In genomic region chr12:26054383-26054782, GRCh38 we compare ENCODE assay signal across 26 cellular contexts.
"Had no signal": no experiment of that assay in that cellular context is flagged by ENCODE, and none has a peak within 500 bp of the region (broad histone marks: within the 10 kb centered on the region; RNA-seq: fewer than 3 reads in every experiment).

No MANE protein-coding gene starts in this region.

- H3K36me3 Mint-ChIP-seq: activated naive CD8-positive, alpha-beta T cell had no signal

- ATAC-seq: activated T-helper 17 cell treated with anti-CD3 and anti-CD28 coated beads, Interleukin-2, amount 50 U/mL, for 72 hours had no signal

- H3K27ac Mint-ChIP-seq: activated B cell treated with CpG ODN at 0.5 μM for 24 hours; activated CD4-positive, alpha-beta memory T cell treated with anti-CD3 and anti-CD28 coated beads, Interleukin-2, amount 10 ng/mL, durations not matched to agents 7 days and 5 days; activated CD4-positive, alpha-beta T cell treated with anti-CD3 and anti-CD28 coated beads, Interleukin-2, amount 10 ng/mL, durations not matched to agents 7 days and 5 days; activated naive CD4-positive, alpha-beta T cell treated with anti-CD3 and anti-CD28 coated beads for 36 hours; activated naive CD8-positive, alpha-beta T cell; activated T-helper 17 cell treated with anti-CD3 and anti-CD28 coated beads, Interleukin-2, amount 50 U/mL, for 72 hours; T-helper 1 cell treated with Interleukin-12 subunit alpha and Interleukin-12 subunit beta and Interleukin-4 antibody, amounts not matched to agents 30 μg/mL and 1 μg/mL, for 36 hours had no signal

- H3K4me1 Mint-ChIP-seq: activated B cell treated with CpG ODN at 0.5 μM for 24 hours; activated CD4-positive, alpha-beta memory T cell treated with anti-CD3 and anti-CD28 coated beads, Interleukin-2, amount 10 ng/mL, durations not matched to agents 7 days and 5 days; activated CD4-positive, alpha-beta T cell treated with anti-CD3 and anti-CD28 coated beads, Interleukin-2, amount 10 ng/mL, durations not matched to agents 7 days and 5 days; activated T-helper 17 cell treated with anti-CD3 and anti-CD28 coated beads, Interleukin-2, amount 50 U/mL, for 72 hours had no signal

- H3K27me3 Mint-ChIP-seq: activated B cell treated with CpG ODN at 0.5 μM for 24 hours; activated naive CD8-positive, alpha-beta T cell had no signal

- DNase-seq: activated B cell treated with CpG ODN at 0.5 μM for 24 hours; activated CD4-positive, alpha-beta memory T cell treated with anti-CD3 and anti-CD28 coated beads, Interleukin-2, amount 10 ng/mL, durations not matched to agents 7 days and 5 days; activated CD4-positive, alpha-beta T cell treated with anti-CD3 and anti-CD28 coated beads for 1 hour; activated CD4-positive, alpha-beta T cell treated with anti-CD3 and anti-CD28 coated beads, Interleukin-2, amount 10 ng/mL, durations not matched to agents 7 days and 5 days; activated gamma-delta T cell; activated naive CD4-positive, alpha-beta T cell treated with anti-CD3 and anti-CD28 coated beads for 36 hours; activated T-cell treated with anti-CD3 and anti-CD28 coated beads for 4 hours; activated T-cell treated with anti-CD3 and anti-CD28 coated beads, Interleukin-2, amount 50 U/mL, for 48 hours; amygdala; brain microvascular endothelial cell; Karpas-422; MM.1S; NCI-H1105; NCI-H1436; NCI-H1694 treated with DMSO at 0.1 percent for 48 hours; NCI-H2081; NCI-H2171; NCI-H226; NCI-H526; NK-92 treated with Interleukin-12 subunit alpha and Interleukin-12 subunit beta, amount 100 ng/mL, for 24 hours; SHP77; T-helper 9 cell had no signal

- H3K27me3 ChIP-seq: brain microvascular endothelial cell, cardiac muscle cell had no signal

- H3K4me3 ChIP-seq: cardiac muscle cell had no signal

- H3K9me3 Mint-ChIP-seq: activated B cell treated with CpG ODN at 0.5 μM for 24 hours; activated CD4-positive, alpha-beta memory T cell treated with anti-CD3 and anti-CD28 coated beads, Interleukin-2, amount 10 ng/mL, durations not matched to agents 7 days and 5 days; activated CD4-positive, alpha-beta T cell treated with anti-CD3 and anti-CD28 coated beads, Interleukin-2, amount 10 ng/mL, durations not matched to agents 7 days and 5 days; activated naive CD4-positive, alpha-beta T cell treated with anti-CD3 and anti-CD28 coated beads for 36 hours; activated T-helper 17 cell treated with anti-CD3 and anti-CD28 coated beads, Interleukin-2, amount 50 U/mL, for 72 hours; T-helper 1 cell treated with Interleukin-12 subunit alpha and Interleukin-12 subunit beta and Interleukin-4 antibody, amounts not matched to agents 30 μg/mL and 1 μg/mL, for 36 hours had no signal

- H3K4me3 Mint-ChIP-seq: activated B cell treated with CpG ODN at 0.5 μM for 24 hours; activated CD4-positive, alpha-beta memory T cell treated with anti-CD3 and anti-CD28 coated beads, Interleukin-2, amount 10 ng/mL, durations not matched to agents 7 days and 5 days; activated CD4-positive, alpha-beta T cell treated with anti-CD3 and anti-CD28 coated beads, Interleukin-2, amount 10 ng/mL, durations not matched to agents 7 days and 5 days; activated naive CD4-positive, alpha-beta T cell treated with anti-CD3 and anti-CD28 coated beads for 36 hours; activated naive CD8-positive, alpha-beta T cell; activated T-helper 17 cell treated with anti-CD3 and anti-CD28 coated beads, Interleukin-2, amount 50 U/mL, for 72 hours; T-helper 1 cell treated with Interleukin-12 subunit alpha and Interleukin-12 subunit beta and Interleukin-4 antibody, amounts not matched to agents 30 μg/mL and 1 μg/mL, for 36 hours had no signal

- H3K27ac ChIP-seq: brain microvascular endothelial cell, cardiac muscle cell had no signal

- H3K36me3 ChIP-seq: brain microvascular endothelial cell, cardiac muscle cell had no signal
